In the genomic region with DNA sequence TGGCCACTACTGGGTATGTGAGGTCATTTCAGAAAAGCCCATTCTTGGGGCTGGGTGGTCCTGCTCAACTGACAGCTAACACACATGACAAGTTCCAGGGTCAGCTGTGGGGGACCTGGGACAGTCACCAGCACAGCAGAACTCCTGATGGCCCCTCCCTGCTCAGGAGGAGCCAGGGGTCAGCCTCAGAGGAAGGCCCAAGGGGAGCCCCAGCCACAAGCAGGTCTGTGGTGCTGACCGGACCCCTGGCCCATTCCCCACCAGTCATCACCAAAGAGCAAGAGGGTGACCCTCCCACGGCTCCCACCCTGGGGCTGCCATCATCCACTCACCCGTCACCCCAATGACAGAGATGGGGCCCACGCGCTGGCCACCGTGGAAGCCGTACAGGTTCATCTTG, we compare ENCODE assay signal across 9 cellular contexts. TPM values are rescaled to one million over a fixed set of nuclear protein-coding genes. Genes with fewer than 3 reads are reported as not detected.
"Had no signal": no experiment of that assay in that cellular context is flagged by ENCODE, and none has a peak within 500 bp of the region (broad histone marks: within the 10 kb centered on the region; RNA-seq: fewer than 3 reads in every experiment).

No MANE protein-coding gene starts in this region.

- H3K36me3 ChIP-seq: HAP-1 had no signal

- H3K4me1 ChIP-seq: HAP-1 had no signal

- H2AFZ ChIP-seq: GM23248 had no signal

- H3K27ac Mint-ChIP-seq: HFFc6, IgD-negative memory B cell had no signal

- ATAC-seq: HCT116 had no signal

- H3K9me3 Mint-ChIP-seq: HFFc6, IgD-negative memory B cell had no signal

- H3K4me3 ChIP-seq: GM23248, HAP-1 had no signal

- H3K9me3 ChIP-seq: HAP-1 had no signal

- H3K4me3 Mint-ChIP-seq: HFFc6 had no signal

- H3K27ac ChIP-seq: GM23248, HL-60 had no signal

- DNase-seq: GM23248, GOT3, HFFc6, KBM-7 had no signal

- H3K4me1 Mint-ChIP-seq: IgD-negative memory B cell had no signal

RNA-seq across cellular contexts. Expression of gene CYP21A2, which starts 18.0 kb away (rescaled TPM):
- total RNA-seq: GM23248, HT1080 had no signal
- polyA plus RNA-seq: GM23248, IgD-negative memory B cell had no signal

RNA-seq across cellular contexts. Expression of gene C4B, which starts 41.7 kb away (rescaled TPM):
- polyA plus RNA-seq: IgD-negative memory B cell had no signal
